22 cellular contexts compared by ENCODE assay signal in the genomic region with DNA sequence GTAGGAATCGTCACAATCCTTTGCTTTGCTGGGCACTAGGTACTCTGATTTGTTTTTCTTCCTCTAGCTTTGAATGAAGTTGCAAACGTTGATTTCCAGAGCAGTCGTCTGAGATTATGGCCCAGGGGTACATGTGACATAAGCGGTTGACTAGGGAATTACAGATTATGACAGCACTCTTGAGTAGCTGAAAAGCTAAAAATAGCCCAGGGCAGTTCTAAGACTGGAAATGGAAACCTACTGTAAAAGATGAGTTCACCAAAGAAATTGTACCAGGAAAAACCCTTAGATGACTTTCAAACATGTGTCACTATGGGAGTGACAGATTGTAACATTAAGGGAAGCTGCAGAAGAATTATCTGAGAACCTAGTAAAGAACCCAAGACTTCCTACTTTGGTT.
DNase-seq lines count a peak whose midpoint lies in the region; ATAC-seq and TF ChIP-seq lines count a peak whose summit lies in the region.
"Had no signal": no experiment of that assay in that cellular context is flagged by ENCODE, and none has a peak within 500 bp of the region (broad histone marks: within the 10 kb centered on the region; RNA-seq: fewer than 3 reads in every experiment).

No MANE protein-coding gene starts in this region.

- H3K4me1 ChIP-seq in SJSA1 (replicated peaks) (peaks cover 12% of the 10 kb centered on the region), foreskin keratinocyte (peaks cover 16% of the 10 kb centered on the region), subcutaneous abdominal adipose tissue (ENCODE audit: control insufficient read depth in 5 of 5, insufficient read depth in 5 of 5, low read length in 5 of 5) (peaks cover 0 to 29% (median 17%) of the 10 kb centered on the region in 5 donors), suprapubic skin (no peaks in the 10 kb centered on the region)
- H3K4me1 ChIP-seq: uterus had no signal

- H3K27me3 ChIP-seq in SJSA1 (replicated peaks) (no peaks in the 10 kb centered on the region), foreskin keratinocyte (no peaks in the 10 kb centered on the region), subcutaneous abdominal adipose tissue (ENCODE audit: control insufficient read depth in 5 of 5, insufficient read depth in 4 of 5, low read length in 5 of 5) (no peaks in the 10 kb centered on the region), suprapubic skin (no peaks in the 10 kb centered on the region)
- H3K27me3 ChIP-seq: left lung, uterus had no signal

- H3K4me3 ChIP-seq in SJSA1 (no peak overlapping the region), subcutaneous abdominal adipose tissue (ENCODE audit: low read depth in 1 of 5, low read length in 5 of 5) (no peak overlapping the region), suprapubic skin (no peak overlapping the region)
- H3K4me3 ChIP-seq: left lung, uterus had no signal

- no peak for TF ChIP-seq POLR2A in suprapubic skin (IDR thresholded peaks at IDR 0.05)

- H3K9me3 ChIP-seq in SJSA1 (replicated peaks) (no peaks in the 10 kb centered on the region), subcutaneous abdominal adipose tissue (ENCODE audit: control insufficient read depth in 5 of 5, low read length in 5 of 5) (no peaks in the 10 kb centered on the region), suprapubic skin (no peaks in the 10 kb centered on the region)
- H3K9me3 ChIP-seq: left lung, uterus had no signal

- no peak overlapping the region for H3K9ac ChIP-seq in subcutaneous abdominal adipose tissue (ENCODE audit: low read length in 5 of 5)
- H3K9ac ChIP-seq: parathyroid adenoma had no signal

- DNase-seq in Right ventricle myocardium superior, result no peak
- no peak for DNase-seq in cardiac septum (ENCODE audit: low spot score)
- DNase-seq in SJSA1 (ENCODE audit: low read depth in 1 of 2, low spot score in 2 of 2), result no peak
- DNase-seq in foreskin keratinocyte, result peak; percentile 19 to 51
- DNase-seq in suprapubic skin (ENCODE audit: low spot score in 2 of 2), result no peak
- DNase-seq: activated CD8-positive, alpha-beta memory T cell treated with anti-CD3 and anti-CD28 coated beads, Interleukin-2, amount 50 U/mL, for 4 hours; activated naive CD4-positive, alpha-beta T cell; CD4-positive, alpha-beta T cell; DND-41; effector CD8-positive, alpha-beta T cell; KG1; left lung; NCI-H146; NK-92 treated with Interleukin-12 subunit alpha and Interleukin-12 subunit beta, amount 100 ng/mL, for 24 hours; SIG-M5; stimulated activated CD4-positive, alpha-beta T cell treated with anti-CD3 and anti-CD28 coated beads, Interleukin-12 subunit alpha, Interleukin-12 subunit beta, amount 100 ng/mL, for 4 hours; T-helper 2 cell; uterus had no signal

- no peak for TF ChIP-seq EP300 in suprapubic skin (IDR thresholded peaks at IDR 0.05)

- 38% methylated on average over 4 of the region's 4 CpGs for WGBS in suprapubic skin

- ATAC-seq in Right ventricle myocardium superior (ENCODE audit: poor library complexity) (peak; percentile 46), foreskin keratinocyte (peak; percentile 67), HG02642 (IDR thresholded peaks at IDR 0.05; ENCODE audit: poor library complexity, unreplicated experiment) (no peak), HG03139 (IDR thresholded peaks at IDR 0.05; ENCODE audit: unreplicated experiment) (no peak)
- ATAC-seq: left lung had no signal

- H3K36me3 ChIP-seq in SJSA1 (no peaks in the 10 kb centered on the region; the same call in 1 of the 2 replicates), subcutaneous abdominal adipose tissue (ENCODE audit: control insufficient read depth in 5 of 5, insufficient read depth in 5 of 5, low read length in 5 of 5) (peaks cover 0 to 2% (median 0%) of the 10 kb centered on the region in 5 donors), suprapubic skin (no peaks in the 10 kb centered on the region)
- H3K36me3 ChIP-seq: left lung, uterus had no signal

- intact Hi-C loops in Right ventricle myocardium superior (cut with DNase I) (no loop called here), cardiac septum (cut with DNase I) (no loop called here)

- peak overlapping the region; percentile 26; the same call in 1 of the 2 replicates for H3K27ac ChIP-seq in SJSA1
- H3K27ac ChIP-seq in foreskin keratinocyte, result no peak overlapping the region
- peak overlapping the region; percentile 28 for H3K27ac ChIP-seq in subcutaneous abdominal adipose tissue (ENCODE audit: low read depth, low read length)
- H3K27ac ChIP-seq in suprapubic skin, result no peak overlapping the region
- H3K27ac ChIP-seq: left lung, parathyroid adenoma, uterus had no signal

- TF ChIP-seq CTCF in foreskin keratinocyte (conservative IDR thresholded peaks at IDR 0.05) (no peak), suprapubic skin (IDR thresholded peaks at IDR 0.05) (no peak)

Comparison
In these comparisons a context has a peak if more than half of its experiments do, and no peak if none do; other contexts are left out.
1. ATAC-seq: peak in Right ventricle myocardium superior (single experiment) and foreskin keratinocyte (single experiment); none in HG02642 (single experiment) and HG03139 (single experiment).
2. DNase-seq: peak in foreskin keratinocyte (2 of 2); none in Right ventricle myocardium superior (single experiment), cardiac septum (single experiment), SJSA1 (0 of 2) and suprapubic skin (0 of 2).
3. H3K27ac ChIP-seq: peak in SJSA1 (single experiment) and subcutaneous abdominal adipose tissue (single experiment); none in foreskin keratinocyte (single experiment) and suprapubic skin (single experiment).